In the genomic region with DNA sequence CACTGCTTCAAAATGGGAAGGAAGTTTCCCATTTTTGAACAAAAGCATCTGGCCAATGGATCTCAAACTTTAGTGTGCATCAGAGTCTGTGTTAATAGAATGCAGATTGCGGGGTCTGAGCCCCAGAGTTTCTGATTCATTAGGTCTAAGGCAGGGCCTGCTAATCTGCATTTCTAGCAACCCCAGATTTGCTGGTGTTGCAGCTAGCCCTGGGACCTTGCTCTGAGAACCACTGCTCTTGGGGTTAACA, we compare ENCODE assay signal across 11 cellular contexts. TPM values are rescaled to one million over a fixed set of nuclear protein-coding genes. Genes with fewer than 3 reads are reported as not detected.
A peak's percentile ranks its signal among the peaks of the same experiment; 100 is the strongest.
DNase-seq lines count a peak whose midpoint lies in the region; ATAC-seq and TF ChIP-seq lines count a peak whose summit lies in the region.
"Had no signal": no experiment of that assay in that cellular context is flagged by ENCODE, and none has a peak within 500 bp of the region (broad histone marks: within the 10 kb centered on the region; RNA-seq: fewer than 3 reads in every experiment).

No MANE protein-coding gene starts in this region.

- H3K4me2 ChIP-seq in fibroblast of lung (ENCODE audit: extremely low read depth, insufficient read depth, low read length), result no peak overlapping the region

- peaks cover 76% of the 10 kb centered on the region for H3K4me1 Mint-ChIP-seq in activated naive CD4-positive, alpha-beta T cell treated with anti-CD3 and anti-CD28 coated beads, Interleukin-2, amount 50 U/mL, for 24 hours

- no peak overlapping the region for H3K9ac ChIP-seq in fibroblast of lung (ENCODE audit: insufficient read depth, low read length)

- peak; percentile 7 for ATAC-seq in HG03280 (IDR thresholded peaks at IDR 0.05; ENCODE audit: unreplicated experiment)

- no peaks in the 10 kb centered on the region for H4K20me1 ChIP-seq in fibroblast of lung (ENCODE audit: control insufficient read depth, extremely low read depth, insufficient read depth, low read length)

- H3K4me3 Mint-ChIP-seq in activated naive CD4-positive, alpha-beta T cell treated with anti-CD3 and anti-CD28 coated beads, Interleukin-2, amount 50 U/mL, for 24 hours, result peak overlapping the region; percentile 80
- H3K4me3 Mint-ChIP-seq: natural killer cell had no signal

- no peaks in the 10 kb centered on the region for H3K9me3 Mint-ChIP-seq in activated naive CD4-positive, alpha-beta T cell treated with anti-CD3 and anti-CD28 coated beads, Interleukin-2, amount 50 U/mL, for 24 hours
- H3K9me3 Mint-ChIP-seq: natural killer cell had no signal

- H3K36me3 ChIP-seq in fibroblast of lung (ENCODE audit: control insufficient read depth, insufficient read depth, low read length), result no peaks in the 10 kb centered on the region
- H3K36me3 ChIP-seq in vagina, result no peaks in the 10 kb centered on the region

- intact Hi-C loops in vagina (cut with DNase I), result no loop called here

- no peak overlapping the region for H2AFZ ChIP-seq in fibroblast of lung (ENCODE audit: low read length)

- no peaks in the 10 kb centered on the region for H3K27me3 Mint-ChIP-seq in activated naive CD4-positive, alpha-beta T cell treated with anti-CD3 and anti-CD28 coated beads, Interleukin-2, amount 50 U/mL, for 24 hours

- DNase-seq in activated naive CD4-positive, alpha-beta T cell treated with anti-CD3 and anti-CD28 coated beads, Interleukin-2, amount 50 U/mL, for 16 hours, result no peak
- DNase-seq in fibroblast of lung (ENCODE audit: low read depth in 2 of 2), result no peak
- no peak for DNase-seq in vagina (ENCODE audit: extremely low spot score in 2 of 2)
- DNase-seq in HT-29 (ENCODE audit: low spot score), result no peak
- no peak for DNase-seq in hippocampal formation (lab: John Stamatoyannopoulos, UW)
- DNase-seq in activated CD8-positive, alpha-beta memory T cell treated with anti-CD3 and anti-CD28 coated beads, Interleukin-2, amount 50 U/mL, for 48 hours, result no peak
- DNase-seq: natural killer cell, NCI-H2107 had no signal

- H3K9me3 ChIP-seq in fibroblast of lung (ENCODE audit: control insufficient read depth, insufficient read depth, low read depth, low read length) (no peaks in the 10 kb centered on the region), vagina (no peaks in the 10 kb centered on the region)

- TF ChIP-seq CTCF in fibroblast of lung (conservative IDR thresholded peaks at IDR 0.05 in 1 of 2, IDR thresholded peaks at IDR 0.05 in 1 of 2; ENCODE audit: low read depth in 1 of 2, low read length in 2 of 2) (no peak), vagina (IDR thresholded peaks at IDR 0.05) (no peak)

- H3K27ac ChIP-seq in fibroblast of lung (ENCODE audit: insufficient read depth, low read length) (peak overlapping the region; percentile 24), vagina (peak overlapping the region; percentile 14)
- H3K27ac ChIP-seq: foreskin keratinocyte had no signal

- H3K27me3 ChIP-seq in fibroblast of lung (ENCODE audit: control insufficient read depth, insufficient read depth, low read length) (no peaks in the 10 kb centered on the region), vagina (no peaks in the 10 kb centered on the region)

- peak overlapping the region; percentile 98 for H3K27ac Mint-ChIP-seq in activated naive CD4-positive, alpha-beta T cell treated with anti-CD3 and anti-CD28 coated beads, Interleukin-2, amount 50 U/mL, for 24 hours

- peaks cover 27% of the 10 kb centered on the region for H3K4me1 ChIP-seq in fibroblast of lung (ENCODE audit: control insufficient read depth, extremely low read depth, insufficient read depth, low read length)
- peaks cover 17% of the 10 kb centered on the region for H3K4me1 ChIP-seq in vagina
- H3K4me1 ChIP-seq: foreskin keratinocyte had no signal

- peaks cover 2% of the 10 kb centered on the region for H3K36me3 Mint-ChIP-seq in activated naive CD4-positive, alpha-beta T cell treated with anti-CD3 and anti-CD28 coated beads, Interleukin-2, amount 50 U/mL, for 24 hours
- H3K36me3 Mint-ChIP-seq: natural killer cell had no signal

- H3K79me2 ChIP-seq in fibroblast of lung (ENCODE audit: control insufficient read depth, insufficient read depth, low read length), result no peaks in the 10 kb centered on the region

- TF ChIP-seq POLR2A in vagina (IDR thresholded peaks at IDR 0.05), result no peak

- no peak overlapping the region for H3K4me3 ChIP-seq in fibroblast of lung (replicated peaks in 1 of 4; ENCODE audit: control extremely low read depth in 1 of 4, insufficient read depth in 1 of 4, low read depth in 3 of 4, low read length in 4 of 4)
- no peak overlapping the region for H3K4me3 ChIP-seq in vagina

RNA-seq across cellular contexts. Expression of a gene that starts 30.7 kb away (rescaled TPM):
- 48.5 and 55.5 TPM in 2 replicates for total RNA-seq in fibroblast of lung
- polyA plus RNA-seq in fibroblast of lung, result 19.9 and 21.3 TPM in 2 replicates
- 18.4 and 21.1 TPM in 2 replicates for polyA plus RNA-seq in fibroblast of lung (2012)
- polyA minus RNA-seq in fibroblast of lung (ENCODE audit: low replicate concordance), result 18.3 and 53.6 TPM in 2 replicates
- total RNA-seq in vagina, result 39.5 TPM
- total RNA-seq in HT-29 (2014; rRNA removed; shearing (Covaris generic)), result 39.4 and 47.6 TPM in 2 replicates
